ENCODE assay signal across 18 cellular contexts in the genomic region with DNA sequence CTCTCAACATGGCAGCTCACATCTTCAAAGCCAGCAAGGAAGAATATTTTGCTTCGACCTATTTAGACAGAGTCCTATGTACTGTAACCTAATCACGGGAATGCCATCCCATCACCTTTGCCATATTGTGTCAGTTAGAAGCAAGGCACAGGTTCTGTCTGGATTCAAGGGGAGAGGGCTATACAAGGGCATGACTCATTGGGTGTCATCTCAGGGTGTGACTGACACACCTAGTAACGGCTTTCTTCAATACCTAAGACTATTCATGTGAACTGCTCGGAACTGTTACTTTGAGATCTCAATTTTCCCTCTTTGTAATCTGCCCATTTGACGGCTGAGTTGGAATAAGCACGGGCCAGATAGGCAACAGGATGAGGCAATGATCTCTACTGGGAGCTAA.
DNase-seq lines count a peak whose midpoint lies in the region; ATAC-seq, FAIRE-seq and TF ChIP-seq lines count a peak whose summit lies in the region.
"Had no signal": no experiment of that assay in that cellular context is flagged by ENCODE, and none has a peak within 500 bp of the region (broad histone marks: within the 10 kb centered on the region; RNA-seq: fewer than 3 reads in every experiment).

No MANE protein-coding gene starts in this region.

- H3K4me3 ChIP-seq in DND-41 (ENCODE audit: low read depth in 1 of 2, low read length in 2 of 2) (no peak overlapping the region), bronchial epithelial cell (ENCODE audit: low read depth, low read length) (no peak overlapping the region)

- no peak overlapping the region for H3K4me2 ChIP-seq in DND-41 (ENCODE audit: insufficient read depth, low read length)

- TF ChIP-seq CTCF in DND-41 (IDR thresholded peaks at IDR 0.05; ENCODE audit: borderline replicate concordance, extremely low read depth, low read length, poor library complexity, severe bottlenecking) (no peak), bronchial epithelial cell (IDR thresholded peaks at IDR 0.05; ENCODE audit: insufficient read depth, low read length, severe bottlenecking) (no peak)

- no peaks in the 10 kb centered on the region for H3K79me2 ChIP-seq in DND-41 (ENCODE audit: insufficient read depth, low read length)

- intact Hi-C loops in activated CD4-positive, alpha-beta memory T cell treated with anti-CD3 and anti-CD28 coated beads for 36 hours (cut with micrococcal nuclease): no loop called here

- CTCF ChIA-PET in activated CD4-positive, alpha-beta memory T cell treated with anti-CD3 and anti-CD28 coated beads for 36 hours (lab: Charles Lee): no interaction called here
- CTCF ChIA-PET in activated CD4-positive, alpha-beta T cell treated with anti-CD3 and anti-CD28 coated beads, Interleukin-2, amount 10 ng/mL, durations not matched to agents 7 days and 5 days (lab: Charles Lee): no interaction called here

- ATAC-seq in DND-41 (ENCODE audit: insufficient read depth, low read depth) (no peak), esophagus mucosa (peak; percentile 76)
- ATAC-seq: CD8-positive, alpha-beta T cell had no signal

- no peak for FAIRE-seq in bronchial epithelial cell (lab: Jason Lieb, UNC)
- FAIRE-seq: G401.6, GM12892 had no signal

- no peak overlapping the region for H3K9ac ChIP-seq in DND-41 (ENCODE audit: low read depth, low read length)

- H3K36me3 ChIP-seq in DND-41 (ENCODE audit: insufficient read depth, low read length) (no peaks in the 10 kb centered on the region), bronchial epithelial cell (ENCODE audit: control insufficient read depth, insufficient read depth, low read length) (no peaks in the 10 kb centered on the region)

- no peaks in the 10 kb centered on the region for H3K4me1 ChIP-seq in DND-41 (ENCODE audit: insufficient read depth, low read length)
- H3K4me1 ChIP-seq: Caco-2 had no signal

- no peak overlapping the region for H3K4me3 Mint-ChIP-seq in activated CD4-positive, alpha-beta memory T cell treated with anti-CD3 and anti-CD28 coated beads for 36 hours
- no peak overlapping the region for H3K4me3 Mint-ChIP-seq in activated CD4-positive, alpha-beta T cell treated with anti-CD3 and anti-CD28 coated beads, Interleukin-2, amount 10 ng/mL, durations not matched to agents 7 days and 5 days
- H3K4me3 Mint-ChIP-seq: CD4-positive, CD25-positive, alpha-beta regulatory T cell; CD8-positive, alpha-beta T cell had no signal

- no peaks in the 10 kb centered on the region for H3K36me3 Mint-ChIP-seq in activated CD4-positive, alpha-beta memory T cell treated with anti-CD3 and anti-CD28 coated beads for 36 hours
- no peaks in the 10 kb centered on the region for H3K36me3 Mint-ChIP-seq in activated CD4-positive, alpha-beta T cell treated with anti-CD3 and anti-CD28 coated beads, Interleukin-2, amount 10 ng/mL, durations not matched to agents 7 days and 5 days (ENCODE audit: low read depth)
- H3K36me3 Mint-ChIP-seq: CD4-positive, CD25-positive, alpha-beta regulatory T cell; CD8-positive, alpha-beta T cell had no signal

- H3K4me1 Mint-ChIP-seq in activated CD4-positive, alpha-beta memory T cell treated with anti-CD3 and anti-CD28 coated beads for 36 hours (ENCODE audit: low read depth): no peaks in the 10 kb centered on the region
- H3K4me1 Mint-ChIP-seq in activated CD4-positive, alpha-beta T cell treated with anti-CD3 and anti-CD28 coated beads, Interleukin-2, amount 10 ng/mL, durations not matched to agents 7 days and 5 days: no peaks in the 10 kb centered on the region
- H3K4me1 Mint-ChIP-seq: CD4-positive, CD25-positive, alpha-beta regulatory T cell had no signal

- H3K27me3 ChIP-seq in DND-41 (ENCODE audit: insufficient read depth, low read length, poor library complexity) (no peaks in the 10 kb centered on the region), bronchial epithelial cell (ENCODE audit: control insufficient read depth, insufficient read depth, low read length) (no peaks in the 10 kb centered on the region)

- H3K9me3 Mint-ChIP-seq in activated CD4-positive, alpha-beta memory T cell treated with anti-CD3 and anti-CD28 coated beads for 36 hours: peaks cover 5% of the 10 kb centered on the region
- H3K9me3 Mint-ChIP-seq in activated CD4-positive, alpha-beta T cell treated with anti-CD3 and anti-CD28 coated beads, Interleukin-2, amount 10 ng/mL, durations not matched to agents 7 days and 5 days: peaks cover 4% of the 10 kb centered on the region
- H3K9me3 Mint-ChIP-seq: CD8-positive, alpha-beta T cell had no signal

- H3K27me3 Mint-ChIP-seq in activated CD4-positive, alpha-beta memory T cell treated with anti-CD3 and anti-CD28 coated beads for 36 hours: no peaks in the 10 kb centered on the region
- H3K27me3 Mint-ChIP-seq in activated CD4-positive, alpha-beta T cell treated with anti-CD3 and anti-CD28 coated beads, Interleukin-2, amount 10 ng/mL, durations not matched to agents 7 days and 5 days: no peaks in the 10 kb centered on the region

- H3K9me3 ChIP-seq in DND-41 (ENCODE audit: insufficient read depth, low read length, severe bottlenecking): no peaks in the 10 kb centered on the region
- H3K9me3 ChIP-seq: Caco-2 had no signal

- H4K20me1 ChIP-seq in DND-41 (ENCODE audit: insufficient read depth, low read length): no peaks in the 10 kb centered on the region

- DNase-seq in DND-41 (no peak), HT1080 (ENCODE audit: low read depth) (peak; percentile 10), bronchial epithelial cell (ENCODE audit: low read depth) (peak; percentile 23), NOMO-1 treated with DMSO at 0.1 percent for 48 hours (lab: John Stamatoyannopoulos, UW; ENCODE audit: unreplicated experiment) (no peak), RKO (ENCODE audit: low spot score) (no peak)
- DNase-seq in activated CD4-positive, alpha-beta memory T cell treated with anti-CD3 and anti-CD28 coated beads for 36 hours: no peak
- DNase-seq in activated CD4-positive, alpha-beta T cell treated with anti-CD3 and anti-CD28 coated beads, Interleukin-2, amount 10 ng/mL, durations not matched to agents 7 days and 5 days: no peak
- DNase-seq: C1 segment of cervical spinal cord; Caco-2; CD4-positive, CD25-positive, alpha-beta regulatory T cell; CD8-positive, alpha-beta T cell; DMS153; GOT3; H7; HCEC 1CT had no signal

- no peak overlapping the region for H3K27ac ChIP-seq in DND-41 (ENCODE audit: low read length)

- peak overlapping the region; percentile 7; the same call in 1 of the 2 replicates for H2AFZ ChIP-seq in DND-41 (ENCODE audit: low read depth, low read length)

- POLR2A ChIA-PET in activated CD4-positive, alpha-beta memory T cell treated with anti-CD3 and anti-CD28 coated beads for 36 hours (lab: Charles Lee): no interaction called here
- POLR2A ChIA-PET in activated CD4-positive, alpha-beta T cell treated with anti-CD3 and anti-CD28 coated beads, Interleukin-2, amount 10 ng/mL, durations not matched to agents 7 days and 5 days (lab: Charles Lee): no interaction called here

- no peak overlapping the region for H3K27ac Mint-ChIP-seq in activated CD4-positive, alpha-beta memory T cell treated with anti-CD3 and anti-CD28 coated beads for 36 hours
- no peak overlapping the region for H3K27ac Mint-ChIP-seq in activated CD4-positive, alpha-beta T cell treated with anti-CD3 and anti-CD28 coated beads, Interleukin-2, amount 10 ng/mL, durations not matched to agents 7 days and 5 days
- H3K27ac Mint-ChIP-seq: CD4-positive, CD25-positive, alpha-beta regulatory T cell; CD8-positive, alpha-beta T cell had no signal

Comparison
In these comparisons a context has a peak if more than half of its experiments do, and no peak if none do; other contexts are left out.
1. DNase-seq: peak in HT1080 (single experiment) and bronchial epithelial cell (single experiment); none in DND-41 (single experiment), activated CD4-positive, alpha-beta memory T cell treated with anti-CD3 and anti-CD28 coated beads for 36 hours (single experiment), activated CD4-positive, alpha-beta T cell treated with anti-CD3 and anti-CD28 coated beads, Interleukin-2, amount 10 ng/mL, durations not matched to agents 7 days and 5 days (single experiment), NOMO-1 treated with DMSO at 0.1 percent for 48 hours (single experiment) and RKO (single experiment).